In genomic region chr7:73725703-73726466, GRCh38 we compare ENCODE assay signal across 8 cellular contexts. TPM values are rescaled to one million over a fixed set of nuclear protein-coding genes. Genes with fewer than 3 reads are reported as not detected.
A peak's percentile ranks its signal among the peaks of the same experiment; 100 is the strongest.
DNase-seq lines count a peak whose midpoint lies in the region; ATAC-seq and TF ChIP-seq lines count a peak whose summit lies in the region.

No MANE protein-coding gene starts in this region.

- DNase-seq in NCI-H1417 (lab: John Stamatoyannopoulos, UW) (peak; percentile 79 to 93 (median 91)), NCI-H1417 treated with DMSO at 0.1 percent for 48 hours (lab: John Stamatoyannopoulos, UW) (no peak), NCI-H2171 treated with DMSO at 0.1 percent for 48 hours (lab: John Stamatoyannopoulos, UW) (peak; percentile 85), WTC11 (ENCODE audit: low spot score) (peak; percentile 99), MCF 10A (ENCODE audit: unreplicated experiment) (peak; percentile 87), islet precursor cell (peak; percentile 91)
- DNase-seq in stimulated activated CD4-positive, alpha-beta T cell treated with anti-CD3 and anti-CD28 coated beads, Interleukin-1b, Interleukin-23, amount 100 ng/mL, for 24 hours (ENCODE audit: low read depth in 4 of 4, low spot score in 1 of 4): peak; percentile 86 to 96 (median 90)

- CTCF ChIA-PET in WTC11 (lab: Charles Lee) (interaction anchor here (0.6 to 2.4 kb wide), 58 partner anchors 9 to 274 kb away, joined by 3 to 113 read pairs (median 5); partner anchors contain the start of genes ABHD11, BAZ1B, BCL7B and CLDN3), MCF 10A (lab: Yijun Ruan, JAX) (interaction anchor here (0.5 to 3.8 kb wide), 37 partner anchors 9 to 784 kb away, joined by 3 to 65 read pairs (median 5); partner anchors contain the start of genes CLDN3 and VPS37D)

- H3K4me3 Mint-ChIP-seq in WTC11 (no peak overlapping the region), MCF 10A (ENCODE audit: unreplicated experiment) (no peak overlapping the region)

- POLR2A ChIA-PET in WTC11 (lab: Charles Lee): interaction anchor here (0.6 to 1.0 kb wide), 4 partner anchors 12 to 119 kb away, joined by 3 to 6 read pairs (median 4); partner anchors contain the start of gene ABHD11
- POLR2A ChIA-PET in MCF 10A (lab: Yijun Ruan, JAX): interaction anchor here (0.5 to 2.1 kb wide), 12 partner anchors 9 to 205 kb away, joined by 3 to 13 read pairs (median 4); partner anchors contain the start of gene BAZ1B

- H3K27ac Mint-ChIP-seq in WTC11 (no peak overlapping the region), MCF 10A (ENCODE audit: low read depth, unreplicated experiment) (no peak overlapping the region)

- H3K36me3 Mint-ChIP-seq in WTC11: no peaks in the 10 kb centered on the region
- peaks cover 5% of the 10 kb centered on the region for H3K36me3 Mint-ChIP-seq in MCF 10A (ENCODE audit: insufficient read depth, unreplicated experiment)

- intact Hi-C loops in MCF 10A (cut with micrococcal nuclease): loop anchor here (1.0 to 5.0 kb wide), 3 partner anchors 59 to 119 kb away; partner anchors contain the start of gene VPS37D

- ATAC-seq in HG02973 (IDR thresholded peaks at IDR 0.05; ENCODE audit: unreplicated experiment) (peak; percentile 78), WTC11 (peak; percentile 99)

- no peaks in the 10 kb centered on the region for H3K9me3 Mint-ChIP-seq in WTC11
- no peaks in the 10 kb centered on the region for H3K9me3 Mint-ChIP-seq in MCF 10A (ENCODE audit: unreplicated experiment)

- TF ChIP-seq CTCF in WTC11 (IDR thresholded peaks at IDR 0.05): peak; percentile 89
- TF ChIP-seq CTCF in MCF 10A (IDR thresholded peaks at IDR 0.05; ENCODE audit: unreplicated experiment): peak; percentile 95

- peaks cover 13% of the 10 kb centered on the region for H3K4me1 Mint-ChIP-seq in WTC11
- peaks cover 11% of the 10 kb centered on the region for H3K4me1 Mint-ChIP-seq in MCF 10A (ENCODE audit: insufficient read depth, unreplicated experiment)

- H3K27me3 Mint-ChIP-seq in WTC11 (ENCODE audit: low read depth): peaks cover 17% of the 10 kb centered on the region
- no peaks in the 10 kb centered on the region for H3K27me3 Mint-ChIP-seq in MCF 10A (ENCODE audit: insufficient read depth, unreplicated experiment)

- no TSS peak for BruUV-seq in MCF 10A (replicated peaks; lab: Mats Ljungman, UMichigan)

TF ChIP-seq in WTC11, 78 proteins besides CTCF, POLR2A, EP300 and RAD21:
- TF ChIP-seq, protein P1, sequence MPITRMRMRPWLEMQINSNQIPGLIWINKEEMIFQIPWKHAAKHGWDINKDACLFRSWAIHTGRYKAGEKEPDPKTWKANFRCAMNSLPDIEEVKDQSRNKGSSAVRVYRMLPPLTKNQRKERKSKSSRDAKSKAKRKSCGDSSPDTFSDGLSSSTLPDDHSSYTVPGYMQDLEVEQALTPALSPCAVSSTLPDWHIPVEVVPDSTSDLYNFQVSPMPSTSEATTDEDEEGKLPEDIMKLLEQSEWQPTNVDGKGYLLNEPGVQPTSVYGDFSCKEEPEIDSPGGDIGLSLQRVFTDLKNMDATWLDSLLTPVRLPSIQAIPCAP (CRISPR knock-in tag; IDR thresholded peaks at IDR 0.05): no peak
- TF ChIP-seq, protein P2, sequence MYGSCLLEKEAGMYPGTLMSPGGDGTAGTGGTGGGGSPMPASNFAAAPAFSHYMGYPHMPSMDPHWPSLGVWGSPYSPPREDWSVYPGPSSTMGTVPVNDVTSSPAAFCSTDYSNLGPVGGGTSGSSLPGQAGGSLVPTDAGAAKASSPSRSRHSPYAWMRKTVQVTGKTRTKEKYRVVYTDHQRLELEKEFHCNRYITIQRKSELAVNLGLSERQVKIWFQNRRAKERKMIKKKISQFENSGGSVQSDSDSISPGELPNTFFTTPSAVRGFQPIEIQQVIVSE (CRISPR knock-in tag; IDR thresholded peaks at IDR 0.05; ENCODE audit: borderline replicate concordance): no peak
- TF ChIP-seq OVOL2 (CRISPR knock-in tag; IDR thresholded peaks at IDR 0.05; ENCODE audit: borderline replicate concordance) (no peak), NR1H2 (CRISPR knock-in tag; IDR thresholded peaks at IDR 0.05) (no peak), FOXP1 (CRISPR knock-in tag; IDR thresholded peaks at IDR 0.05; ENCODE audit: borderline replicate concordance) (no peak)

RNA-seq across cellular contexts. Expression of gene STX1A, which starts 6.4 kb away (rescaled TPM):
- total RNA-seq in WTC11 (2021) (17.7 to 20.4 TPM (median 18.5 TPM) in 3 replicates), MCF 10A (2022) (21.9 and 24.2 TPM in 2 replicates)

RNA-seq across cellular contexts. Expression of gene ABHD11, which starts 12.7 kb away (rescaled TPM):
- total RNA-seq in WTC11 (2021) (23.8 to 27.6 TPM (median 26.5 TPM) in 3 replicates), MCF 10A (2022) (15.3 and 18.9 TPM in 2 replicates)

RNA-seq across cellular contexts. Expression of gene BUD23, which starts 42.5 kb away (rescaled TPM):
- 80.5 to 91.9 TPM (median 84.4 TPM) in 3 replicates for total RNA-seq in WTC11 (2021)
- 71.5 and 81.9 TPM in 2 replicates for total RNA-seq in MCF 10A (2022)

RNA-seq across cellular contexts. Expression of gene DNAJC30, which starts 42.6 kb away (rescaled TPM):
- total RNA-seq in WTC11 (2021) (6.8 to 7.1 TPM (median 6.8 TPM) in 3 replicates), MCF 10A (2022) (11.0 and 11.4 TPM in 2 replicates)

RNA-seq across cellular contexts. Expression of gene CLDN3, which starts 44.2 kb away (rescaled TPM):
- total RNA-seq in WTC11 (2021) (20.7 to 35.1 TPM (median 34.8 TPM) in 3 replicates), MCF 10A (2022) (not detected in 2 replicates)
